23 cellular contexts compared by ENCODE assay signal in genomic region chr12:40745386-40745785, GRCh38. TPM values are rescaled to one million over a fixed set of nuclear protein-coding genes. Genes with fewer than 3 reads are reported as not detected.
DNase-seq lines count a peak whose midpoint lies in the region; ATAC-seq, FAIRE-seq and TF ChIP-seq lines count a peak whose summit lies in the region.
"Had no signal": no experiment of that assay in that cellular context is flagged by ENCODE, and none has a peak within 500 bp of the region (broad histone marks: within the 10 kb centered on the region; RNA-seq: fewer than 3 reads in every experiment).

No MANE protein-coding gene starts in this region.

- no peaks in the 10 kb centered on the region for H3K36me3 ChIP-seq in KMS-11 (ENCODE audit: insufficient read depth)
- H3K36me3 ChIP-seq in RWPE2 (ENCODE audit: low read depth) = no peaks in the 10 kb centered on the region
- no peaks in the 10 kb centered on the region for H3K36me3 ChIP-seq in right lobe of liver
- no peaks in the 10 kb centered on the region for H3K36me3 ChIP-seq in upper lobe of left lung
- H3K36me3 ChIP-seq: heart right ventricle, vagina had no signal

- DNase-seq in RWPE2 (ENCODE audit: low spot score) (no peak), right lobe of liver (no peak), upper lobe of left lung (no peak), RCC 7860 (ENCODE audit: low spot score) (no peak)
- DNase-seq: activated CD4-positive, alpha-beta T cell treated with anti-CD3 and anti-CD28 coated beads for 48 hours; activated effector memory CD4-positive, alpha-beta T cell treated with anti-CD3 and anti-CD28 coated beads, Interleukin-2, amount 50 U/mL, for 16 hours; AML-193; amniotic stem cell; Caco-2; effector memory CD4-positive, alpha-beta T cell; GDM1; heart right ventricle; naive thymus-derived CD4-positive, alpha-beta T cell; NCI-H2029 treated with DMSO at 0.1 percent for 48 hours; NCI-H510A treated with DMSO at 0.1 percent for 48 hours; substantia nigra had no signal

- intact Hi-C loops in right lobe of liver (cut with DNase I) = no loop called here

- peak; percentile 17 for FAIRE-seq in islet of Langerhans (lab: Jason Lieb, UNC)
- FAIRE-seq in RCC 7860 (lab: Jason Lieb, UNC) = no peak
- FAIRE-seq: GM12891, TTC549 had no signal

- H3K27me3 ChIP-seq in KMS-11 (ENCODE audit: insufficient read depth, low read depth) (no peaks in the 10 kb centered on the region), RWPE2 (ENCODE audit: insufficient read depth, poor library complexity, severe bottlenecking) (no peaks in the 10 kb centered on the region), right lobe of liver (no peaks in the 10 kb centered on the region), upper lobe of left lung (no peaks in the 10 kb centered on the region)
- H3K27me3 ChIP-seq: heart right ventricle, vagina had no signal

- no peak for ATAC-seq in RWPE2 (ENCODE audit: low read depth)
- ATAC-seq in right lobe of liver = no peak
- ATAC-seq in HG02610 (IDR thresholded peaks at IDR 0.05; ENCODE audit: unreplicated experiment) = no peak
- ATAC-seq in upper lobe of left lung (ENCODE audit: low FRiP score in 2 of 2) = no peak
- ATAC-seq: heart right ventricle; naive thymus-derived CD4-positive, alpha-beta T cell had no signal

- H3K4me1 ChIP-seq in KMS-11 (ENCODE audit: low read depth, poor library complexity, severe bottlenecking) (no peaks in the 10 kb centered on the region), RWPE2 (ENCODE audit: insufficient read depth, poor library complexity, severe bottlenecking) (no peaks in the 10 kb centered on the region), right lobe of liver (no peaks in the 10 kb centered on the region), upper lobe of left lung (no peaks in the 10 kb centered on the region)
- H3K4me1 ChIP-seq: Caco-2, heart right ventricle, vagina had no signal

- no peaks in the 10 kb centered on the region for H3K9me3 ChIP-seq in RWPE2 (ENCODE audit: severe bottlenecking)
- no peaks in the 10 kb centered on the region for H3K9me3 ChIP-seq in right lobe of liver
- H3K9me3 ChIP-seq in upper lobe of left lung = no peaks in the 10 kb centered on the region
- H3K9me3 ChIP-seq: Caco-2, vagina had no signal

- H3K79me2 ChIP-seq in KMS-11 (ENCODE audit: insufficient read depth, low read depth) = no peaks in the 10 kb centered on the region

- no peak overlapping the region for H3K9ac ChIP-seq in KMS-11

- H3K27ac ChIP-seq in C4-2B (no peak overlapping the region), KMS-11 (no peak overlapping the region), RWPE2 (ENCODE audit: poor library complexity, severe bottlenecking) (no peak overlapping the region), right lobe of liver (no peak overlapping the region), upper lobe of left lung (no peak overlapping the region)
- H3K27ac ChIP-seq: heart right ventricle, vagina had no signal

- no peaks in the 10 kb centered on the region for H4K20me1 ChIP-seq in KMS-11 (ENCODE audit: insufficient read depth)

- TF ChIP-seq POLR2A in right lobe of liver (IDR thresholded peaks at IDR 0.05) (no peak), upper lobe of left lung (IDR thresholded peaks at IDR 0.05) (no peak)

- H3K4me2 ChIP-seq in KMS-11 = no peak overlapping the region

- TF ChIP-seq CTCF in C4-2B (conservative IDR thresholded peaks at IDR 0.05) = peak; percentile 32
- peak; percentile 53 for TF ChIP-seq CTCF in KMS-11 (conservative IDR thresholded peaks at IDR 0.05; ENCODE audit: low read depth, low read length)
- TF ChIP-seq CTCF in RWPE2 (IDR thresholded peaks at IDR 0.05; ENCODE audit: poor library complexity, severe bottlenecking) = peak; percentile 31
- TF ChIP-seq CTCF in right lobe of liver (IDR thresholded peaks at IDR 0.05) = no peak
- TF ChIP-seq CTCF in upper lobe of left lung (IDR thresholded peaks at IDR 0.05) = no peak

- no peak overlapping the region for H2AFZ ChIP-seq in KMS-11 (ENCODE audit: low read depth)

- TF ChIP-seq EP300 in upper lobe of left lung (IDR thresholded peaks at IDR 0.05) = no peak

- H3K4me3 ChIP-seq in KMS-11 (IDR thresholded peaks at IDR 0.05; ENCODE audit: insufficient read depth, low read depth, low read length) (no peak overlapping the region), RWPE2 (ENCODE audit: severe bottlenecking) (no peak overlapping the region), right lobe of liver (no peak overlapping the region), upper lobe of left lung (no peak overlapping the region)
- H3K4me3 ChIP-seq: heart right ventricle, vagina had no signal

RNA-seq across cellular contexts. Expression of gene CNTN1, which starts 53.1 kb away (rescaled TPM):
- total RNA-seq in right lobe of liver = under 1 TPM; 0.09 to 0.66 (median 0.26) TPM
- 1 to 10 TPM; 1.0 to 9.8 (median 5.6) TPM for total RNA-seq in upper lobe of left lung
- total RNA-seq: Caco-2; naive thymus-derived CD4-positive, alpha-beta T cell had no signal

Comparison
In these comparisons a context has a peak if more than half of its experiments do, and no peak if none do; other contexts are left out.
1. CTCF ChIP-seq: peak in C4-2B (single experiment), KMS-11 (single experiment) and RWPE2 (single experiment); none in right lobe of liver (0 of 4) and upper lobe of left lung (0 of 6).